ENCODE assay signal across 26 cellular contexts in the genomic region with DNA sequence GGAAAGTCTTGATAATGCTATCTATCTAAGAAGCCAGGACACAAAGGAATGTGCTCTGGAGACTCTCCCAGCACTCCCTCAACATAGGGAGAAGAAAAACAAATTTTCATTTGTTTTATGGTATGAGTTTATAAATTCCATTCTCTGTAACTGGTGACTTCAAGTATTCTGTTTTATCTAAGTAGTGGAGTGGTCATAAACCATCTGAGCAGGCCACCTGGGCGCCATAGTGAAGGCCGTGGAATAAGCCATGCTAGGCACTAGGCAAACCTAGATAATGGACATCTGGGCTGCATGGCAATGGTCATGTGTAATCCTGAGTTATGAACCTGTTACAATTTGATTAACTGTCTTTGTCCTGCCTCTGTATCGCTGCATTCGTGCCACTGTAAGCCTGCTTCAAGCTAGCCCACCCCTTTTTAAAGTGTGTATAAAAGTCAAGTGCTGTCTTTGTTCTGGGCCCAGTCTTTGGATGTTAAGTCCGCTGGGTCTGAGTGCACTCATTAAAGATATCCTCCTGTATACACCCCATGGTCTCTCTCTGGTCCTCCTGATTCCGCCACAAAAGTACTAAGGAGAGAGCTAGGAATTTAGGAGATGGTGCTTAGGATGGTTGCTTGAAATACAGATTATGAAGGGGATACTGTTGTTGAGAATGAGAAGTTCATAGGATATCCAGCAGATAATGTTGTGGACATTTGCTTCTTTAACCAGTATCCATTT. TPM values are rescaled to one million over a fixed set of nuclear protein-coding genes. Genes with fewer than 3 reads are reported as not detected.
DNase-seq lines count a peak whose midpoint lies in the region; ATAC-seq and TF ChIP-seq lines count a peak whose summit lies in the region.
"Had no signal": no experiment of that assay in that cellular context is flagged by ENCODE, and none has a peak within 500 bp of the region (broad histone marks: within the 10 kb centered on the region; RNA-seq: fewer than 3 reads in every experiment).

No MANE protein-coding gene starts in this region.

- ATAC-seq in naive B cell (ENCODE audit: low read depth in 2 of 2) (no peak), HG03045 (IDR thresholded peaks at IDR 0.05; ENCODE audit: unreplicated experiment) (no peak)
- ATAC-seq: activated T-helper 17 cell treated with anti-CD3 and anti-CD28 coated beads, Interleukin-2, amount 50 U/mL, for 72 hours; HepG2; Panc1; psoas muscle had no signal

- DNase-seq in ELF-1 (ENCODE audit: low read depth, low spot score) (peak; percentile 31), erythroblast (lab: John Stamatoyannopoulos, UW) (peak; percentile 66 to 75), naive B cell (no peak), GM10248 (ENCODE audit: extremely low spot score) (no peak), DMS53 (lab: John Stamatoyannopoulos, UW) (no peak)
- DNase-seq in effector CD8-positive, alpha-beta T cell (lab: John Stamatoyannopoulos, UW), result no peak
- DNase-seq: activated CD4-positive, alpha-beta T cell treated with anti-CD3 and anti-CD28 coated beads for 4 hours; activated naive CD4-positive, alpha-beta T cell treated with anti-CD3 and anti-CD28 coated beads, Interleukin-2, amount 10 ng/mL, durations not matched to agents 7 days and 5 days; amniotic stem cell; Caco-2; DMS79; GDM1; mesenchymal stem cell; MV-4-11; NCI-H1436 treated with DMSO at 0.1 percent for 48 hours; psoas muscle; SHP77 treated with DMSO at 0.1 percent for 48 hours; sigmoid colon; stimulated activated CD4-positive, alpha-beta T cell treated with anti-CD3 and anti-CD28 coated beads, Interleukin-4, amount 100 ng/mL, for 24 hours; trophoblast cell had no signal

- CTCF ChIA-PET in GM10248 (lab: Yijun Ruan, JAX), result interaction anchor here (1.2 kb wide), 1 partner anchor 12 kb away, joined by 3 read pairs; no protein-coding TSS in a partner anchor

- no peak for TF ChIP-seq POLR2A in erythroblast (IDR thresholded peaks at IDR 0.05; ENCODE audit: low read length)

- no peak for TF ChIP-seq CTCF in GM10248 (IDR thresholded peaks at IDR 0.05; ENCODE audit: control extremely low read depth, extremely low read depth, low read depth, missing control alignments)

- H3K4me3 Mint-ChIP-seq in IgD-negative memory B cell (peak overlapping the region in 1 of 4 donors; percentile 53), naive B cell (peak overlapping the region in 5 of 8 donors; percentile 11 to 67 (median 58))
- H3K4me3 Mint-ChIP-seq: activated naive CD4-positive, alpha-beta T cell treated with anti-CD3 and anti-CD28 coated beads, Interleukin-2, amount 10 ng/mL, durations not matched to agents 7 days and 5 days; activated T-helper 17 cell treated with anti-CD3 and anti-CD28 coated beads, Interleukin-2, amount 50 U/mL, for 72 hours; brain had no signal

- H3K36me3 Mint-ChIP-seq in IgD-negative memory B cell (peaks cover 6% of the 10 kb centered on the region), naive B cell (peaks cover 6 to 9% of the 10 kb centered on the region in 2 donors)

- H3K27ac Mint-ChIP-seq in IgD-negative memory B cell (peak overlapping the region; percentile 12 to 88 (median 35)), naive B cell (peak overlapping the region in 4 of 6 donors; percentile 14 to 83 (median 68))
- H3K27ac Mint-ChIP-seq: activated naive CD4-positive, alpha-beta T cell treated with anti-CD3 and anti-CD28 coated beads, Interleukin-2, amount 10 ng/mL, durations not matched to agents 7 days and 5 days; brain had no signal

- H3K27me3 Mint-ChIP-seq in IgD-negative memory B cell (no peaks in the 10 kb centered on the region), naive B cell (no peaks in the 10 kb centered on the region)
- H3K27me3 Mint-ChIP-seq: activated naive CD4-positive, alpha-beta T cell treated with anti-CD3 and anti-CD28 coated beads, Interleukin-2, amount 10 ng/mL, durations not matched to agents 7 days and 5 days; activated T-helper 17 cell treated with anti-CD3 and anti-CD28 coated beads, Interleukin-2, amount 50 U/mL, for 72 hours; brain had no signal

- H3K4me1 Mint-ChIP-seq in IgD-negative memory B cell, result peaks cover 39 to 55% (median 48%) of the 10 kb centered on the region in 3 donors
- H3K4me1 Mint-ChIP-seq in naive B cell, result peaks cover 41 to 56% (median 48%) of the 10 kb centered on the region in 3 donors
- H3K4me1 Mint-ChIP-seq: brain had no signal

- H3K9me3 Mint-ChIP-seq in IgD-negative memory B cell (peaks cover 0 to 3% (median 0%) of the 10 kb centered on the region in 3 donors), naive B cell (peaks cover 0 to 15% (median 10%) of the 10 kb centered on the region in 7 donors)

- POLR2A ChIA-PET in GM10248 (lab: Yijun Ruan, JAX), result no interaction called here

RNA-seq across cellular contexts. Expression of a gene that starts 13.2 kb away (rescaled TPM):
- 12.0 TPM for polyA plus RNA-seq in IgD-negative memory B cell
- 10 to 100 TPM in 3 of 6 donors, 1 to 10 TPM in 3; 3.1 to 13.0 (median 10.2) TPM for polyA plus RNA-seq in naive B cell (ENCODE audit: low read depth in 6 of 6)

Comparison
In these comparisons a context has a peak if more than half of its experiments do, and no peak if none do; other contexts are left out.
1. DNase-seq: peak in ELF-1 (single experiment) and erythroblast (2 of 2); none in naive B cell (single experiment), GM10248 (single experiment), effector CD8-positive, alpha-beta T cell (single experiment) and DMS53 (single experiment).